In the genomic region with DNA sequence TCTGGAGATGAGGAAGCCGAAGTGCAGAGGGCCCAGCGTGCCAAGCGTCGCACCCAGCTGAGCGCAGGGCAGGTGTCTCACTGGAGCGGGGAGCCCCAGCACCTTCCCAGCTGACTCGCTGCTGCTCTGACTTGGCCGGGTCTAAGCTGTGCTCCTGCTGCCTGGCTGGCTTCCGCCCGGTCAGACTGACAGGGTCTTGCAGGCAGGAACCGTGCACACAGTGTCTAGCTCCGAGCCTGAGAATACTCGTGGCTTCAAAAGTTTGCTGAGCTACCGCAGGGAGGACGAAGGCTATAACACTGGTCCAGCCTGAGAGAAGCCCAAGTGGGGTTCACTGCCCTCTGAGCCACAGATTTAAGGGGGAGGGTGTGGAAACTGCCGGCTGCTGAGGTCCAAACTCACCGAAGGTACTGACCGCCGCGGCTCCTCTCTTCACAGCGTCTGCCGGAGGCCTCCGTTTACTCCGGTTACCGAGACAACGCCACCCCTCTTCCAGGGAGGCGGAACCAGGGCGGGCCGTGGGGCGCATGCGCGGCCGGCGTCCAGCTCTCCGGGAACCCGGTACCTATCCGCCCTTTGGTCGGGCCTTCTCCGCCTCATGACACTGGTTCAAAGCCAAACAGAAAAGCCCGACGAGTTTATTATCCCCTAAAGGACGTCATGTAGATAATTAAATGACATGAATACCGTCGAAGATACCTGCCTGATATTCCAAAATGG, we compare ENCODE assay signal across 8 cellular contexts. TPM values are rescaled to one million over a fixed set of nuclear protein-coding genes. Genes with fewer than 3 reads are reported as not detected.
DNase-seq lines count a peak whose midpoint lies in the region; ATAC-seq and TF ChIP-seq lines count a peak whose summit lies in the region.

Gene CFAP44, minus strand, starts transcription at position 443 of the 720 bp plus-strand sequence. CDS start 7,829 bp downstream, outside the sequence.

- 42 to 54% methylated on average over 44 of the region's 44 CpGs for WGBS in lung, 2 donors

- peak; percentile 17 to 27 (median 26) for DNase-seq in activated CD8-positive, alpha-beta memory T cell treated with anti-CD3 and anti-CD28 coated beads for 48 hours (ENCODE audit: low read depth in 2 of 3, low spot score in 2 of 3)
- DNase-seq in lung (ENCODE audit: low spot score) (peak; percentile 63), Kasumi-1 (lab: John Stamatoyannopoulos, UW) (no peak)
- peak; percentile 40 to 41 for DNase-seq in stimulated activated CD4-positive, alpha-beta T cell treated with anti-CD3 and anti-CD28 coated beads, Interleukin-4, amount 100 ng/mL, for 4 hours

- peak within 1 kb of the TSS; percentile 22 for H3K9ac ChIP-seq in endocrine pancreas (ENCODE audit: control insufficient read depth, insufficient read depth, low read length)

- ATAC-seq in GM19351 (IDR thresholded peaks at IDR 0.05; ENCODE audit: unreplicated experiment), result peak; percentile 89
- ATAC-seq in lung (ENCODE audit: insufficient read depth, low FRiP score), result peak; percentile 75
- ATAC-seq in HG03097 (IDR thresholded peaks at IDR 0.05; ENCODE audit: low FRiP score, unreplicated experiment), result no peak
- ATAC-seq in HG03139 (IDR thresholded peaks at IDR 0.05; ENCODE audit: unreplicated experiment), result no peak

- H3K27ac ChIP-seq in lung (ENCODE audit: low read depth in 1 of 2, low read length in 1 of 2), result no peak within 1 kb of the TSS

- H3K9me3 ChIP-seq in endocrine pancreas (ENCODE audit: control insufficient read depth, low read length) (no peaks in the 10 kb centered on the region), lung (ENCODE audit: control insufficient read depth in 2 of 2, insufficient read depth in 1 of 2, low read length in 1 of 2) (no peaks in the 10 kb centered on the region)

- H3K4me3 ChIP-seq in endocrine pancreas (ENCODE audit: control insufficient read depth, insufficient read depth, low read length) (peak within 1 kb of the TSS; percentile 36), lung (no peak within 1 kb of the TSS)

- no peaks in the 10 kb centered on the region for H3K36me3 ChIP-seq in endocrine pancreas (ENCODE audit: control insufficient read depth, insufficient read depth, low read length)
- H3K36me3 ChIP-seq in lung (ENCODE audit: control insufficient read depth in 2 of 2, insufficient read depth in 2 of 2, low read length in 2 of 2), result peaks cover 3 to 5% of the 10 kb centered on the region in 2 donors

- H3K27me3 ChIP-seq in endocrine pancreas (ENCODE audit: control insufficient read depth, insufficient read depth, low read length) (no peaks in the 10 kb centered on the region), lung (ENCODE audit: control insufficient read depth, insufficient read depth) (no peaks in the 10 kb centered on the region)

- TF ChIP-seq CTCF in lung (IDR thresholded peaks at IDR 0.05; ENCODE audit: control extremely low read depth, extremely low read depth), result no peak

- H3K4me1 ChIP-seq in endocrine pancreas (ENCODE audit: control insufficient read depth, insufficient read depth, low read length), result no peaks in the 10 kb centered on the region
- no peaks in the 10 kb centered on the region for H3K4me1 ChIP-seq in lung (ENCODE audit: control insufficient read depth in 2 of 2, insufficient read depth in 2 of 2, low read length in 2 of 2)

RNA-seq across cellular contexts. Expression of gene CFAP44, which starts in this region (rescaled TPM):
- total RNA-seq in lung, result 10 to 100 TPM; 14.1 to 38.1 TPM
- polyA plus RNA-seq in lung, result 1 to 10 TPM; 3.7 to 6.7 TPM

Comparison
In these comparisons a context has a peak if more than half of its experiments do, and no peak if none do; other contexts are left out.
1. ATAC-seq: peak in GM19351 (single experiment) and lung (single experiment); none in HG03097 (single experiment) and HG03139 (single experiment).
2. DNase-seq: peak in activated CD8-positive, alpha-beta memory T cell treated with anti-CD3 and anti-CD28 coated beads for 48 hours (3 of 3), lung (single experiment) and stimulated activated CD4-positive, alpha-beta T cell treated with anti-CD3 and anti-CD28 coated beads, Interleukin-4, amount 100 ng/mL, for 4 hours (2 of 2); none in Kasumi-1 (0 of 2).